Comparison of ENCODE assay signal across 1 cellular context in genomic region chr4:139082750-139083532, GRCh38.
A peak's percentile ranks its signal among the peaks of the same experiment; 100 is the strongest.
TF ChIP-seq lines count a peak whose summit lies in the region.

No MANE protein-coding gene starts in this region.

TF ChIP-seq in A549, 52 proteins besides CTCF, POLR2A, EP300 and RAD21 (continued from another document):
- TF ChIP-seq ELK1 (IDR thresholded peaks at IDR 0.05; ENCODE audit: low read depth, low read length) (no peak), PBX3 (IDR thresholded peaks at IDR 0.05) (peak; percentile 88), SMC3 (IDR thresholded peaks at IDR 0.05) (no peak), MAX (IDR thresholded peaks at IDR 0.05) (peak; percentile 85), TFCP2L1 (CRISPR knock-in tag; IDR thresholded peaks at IDR 0.05) (no peak), JUN (IDR thresholded peaks at IDR 0.05) (no peak), BCL3 (IDR thresholded peaks at IDR 0.05) (no peak), HDAC2 (IDR thresholded peaks at IDR 0.05) (no peak), MYC (IDR thresholded peaks at IDR 0.05; ENCODE audit: borderline replicate concordance, low read length) (peak; percentile 74; the same call in 1 of the 2 replicates), ZNF302 (CRISPR knock-in tag; IDR thresholded peaks at IDR 0.05) (no peak), E2F6 (IDR thresholded peaks at IDR 0.05; ENCODE audit: borderline replicate concordance, low read depth) (peak; percentile 81), RARB (CRISPR knock-in tag; IDR thresholded peaks at IDR 0.05) (no peak), HES2 (IDR thresholded peaks at IDR 0.05) (no peak)
